Comparison of ENCODE assay signal across 8 cellular contexts in genomic region chr1:23959461-23960290, GRCh38. TPM values are rescaled to one million over a fixed set of nuclear protein-coding genes. Genes with fewer than 3 reads are reported as not detected.
DNase-seq lines count a peak whose midpoint lies in the region; ATAC-seq and TF ChIP-seq lines count a peak whose summit lies in the region.

Gene PNRC2 (plus strand): TSS chr1:23959828. CDS start chr1:23961458, 1,630 bp downstream.

- peaks cover 12% of the 10 kb centered on the region for H3K36me3 ChIP-seq in OCI-LY3 (replicated peaks; ENCODE audit: low read depth, low read length)

- H3K27ac ChIP-seq in OCI-LY3 (ENCODE audit: low read length) = peak within 1 kb of the TSS; percentile 96

- TF ChIP-seq CTCF in OCI-LY3 (IDR thresholded peaks at IDR 0.05; ENCODE audit: low read depth, low read length) (no peak), endothelial cell (IDR thresholded peaks at IDR 0.05; ENCODE audit: unreplicated experiment) (no peak)

- peak; percentile 65 for ATAC-seq in GM21515 (IDR thresholded peaks at IDR 0.05; ENCODE audit: unreplicated experiment)

- H3K4me1 ChIP-seq in OCI-LY3 (ENCODE audit: low read length) = peaks cover 35% of the 10 kb centered on the region

- in situ Hi-C loops in Caki2 (cut with HindIII; ENCODE audit: low pct_unique_long_range_greater_than_20kb, low sequenced_read_pairs) = no loop called here

- no peaks in the 10 kb centered on the region for H3K9me3 ChIP-seq in OCI-LY3 (ENCODE audit: insufficient read depth, low read length)

- peaks cover 8% of the 10 kb centered on the region for H3K36me3 Mint-ChIP-seq in endothelial cell (ENCODE audit: low read depth, unreplicated experiment)

- H3K4me3 Mint-ChIP-seq in endothelial cell (ENCODE audit: unreplicated experiment) = peak within 1 kb of the TSS; percentile 99

- H2AFZ ChIP-seq in OCI-LY3 (ENCODE audit: low read depth, low read length) = no peak within 1 kb of the TSS

- H3K27ac Mint-ChIP-seq in endothelial cell (ENCODE audit: unreplicated experiment) = peak within 1 kb of the TSS; percentile 100

- H3K9me3 Mint-ChIP-seq in endothelial cell (ENCODE audit: unreplicated experiment) = no peaks in the 10 kb centered on the region

- H3K9ac ChIP-seq in OCI-LY3 (ENCODE audit: low read length) = peak within 1 kb of the TSS; percentile 100

- H3K27me3 ChIP-seq in OCI-LY3 (ENCODE audit: low read depth, low read length) = no peaks in the 10 kb centered on the region

- 0 out of 2 replicates have a peak, but pooled peaks cover 8% of the 10 kb centered on the region for H4K20me1 ChIP-seq in OCI-LY3 (ENCODE audit: insufficient read depth, low read length)

- H3K4me3 ChIP-seq in OCI-LY3 (ENCODE audit: low read length) = peak within 1 kb of the TSS; percentile 100

- H3K4me2 ChIP-seq in OCI-LY3 (ENCODE audit: low read length) = peak within 1 kb of the TSS; percentile 85

- H3K4me1 Mint-ChIP-seq in endothelial cell (ENCODE audit: unreplicated experiment) = peaks cover 49% of the 10 kb centered on the region

- H3K27me3 Mint-ChIP-seq in endothelial cell (ENCODE audit: unreplicated experiment) = peaks cover 9% of the 10 kb centered on the region

- DNase-seq in Caki2 (ENCODE audit: low read depth) (peak; percentile 96), HuH-7 (ENCODE audit: low spot score) (peak; percentile 96), activated T-cell treated with anti-CD3 and anti-CD28 coated beads for 1 hour (ENCODE audit: low read depth) (peak; percentile 89), endothelial cell (ENCODE audit: low spot score) (peak; percentile 97), middle frontal gyrus (ENCODE audit: extremely low spot score, low spot score) (peak; percentile 93)
- peak; percentile 94 for DNase-seq in stimulated activated CD8-positive, alpha-beta memory T cell treated with anti-CD3 and anti-CD28 coated beads, Interleukin-2, amount 100 ng/mL, for 48 hours (ENCODE audit: low read depth in 2 of 2)

- peaks cover 37% of the 10 kb centered on the region for H3K79me2 ChIP-seq in OCI-LY3 (ENCODE audit: low read length)

RNA-seq across cellular contexts. Expression of gene PNRC2, which starts in this region (rescaled TPM):
- 22.0 and 48.8 TPM in 2 replicates for total RNA-seq in Caki2 (2014; rRNA removed; shearing (Covaris generic); ENCODE audit: low replicate concordance)
- 113 TPM for total RNA-seq in endothelial cell (ENCODE audit: unreplicated experiment)

Comparison
In these comparisons a context has a peak if more than half of its experiments do, and no peak if none do; other contexts are left out.
1. Peak in every context shown above with its lines: DNase-seq, ATAC-seq, H3K4me3 ChIP-seq and H3K27ac ChIP-seq.